Comparison of ENCODE assay signal across 1 cellular context in genomic region chr15:62782100-62782791, GRCh38.
A peak's percentile ranks its signal among the peaks of the same experiment; 100 is the strongest.
TF ChIP-seq lines count a peak whose summit lies in the region.

No MANE protein-coding gene starts in this region.

TF ChIP-seq in HepG2, 621 proteins besides CTCF, POLR2A, EP300 and RAD21 (continued from another document and continues in another):
- no peak for TF ChIP-seq SKIL (CRISPR knock-in tag; IDR thresholded peaks at IDR 0.05; ENCODE audit: borderline replicate concordance)
- TF ChIP-seq KAT8 (CRISPR knock-in tag; IDR thresholded peaks at IDR 0.05): peak; percentile 52; the same call in 1 of the 2 replicates
- no peak for TF ChIP-seq NR1H2 (CRISPR knock-in tag; IDR thresholded peaks at IDR 0.05; ENCODE audit: borderline replicate concordance, low read depth)
- no peak for TF ChIP-seq SRSF1 (optimal IDR thresholded peaks at IDR 0.05; ENCODE audit: low read depth, low read length)
- TF ChIP-seq, protein P1, sequence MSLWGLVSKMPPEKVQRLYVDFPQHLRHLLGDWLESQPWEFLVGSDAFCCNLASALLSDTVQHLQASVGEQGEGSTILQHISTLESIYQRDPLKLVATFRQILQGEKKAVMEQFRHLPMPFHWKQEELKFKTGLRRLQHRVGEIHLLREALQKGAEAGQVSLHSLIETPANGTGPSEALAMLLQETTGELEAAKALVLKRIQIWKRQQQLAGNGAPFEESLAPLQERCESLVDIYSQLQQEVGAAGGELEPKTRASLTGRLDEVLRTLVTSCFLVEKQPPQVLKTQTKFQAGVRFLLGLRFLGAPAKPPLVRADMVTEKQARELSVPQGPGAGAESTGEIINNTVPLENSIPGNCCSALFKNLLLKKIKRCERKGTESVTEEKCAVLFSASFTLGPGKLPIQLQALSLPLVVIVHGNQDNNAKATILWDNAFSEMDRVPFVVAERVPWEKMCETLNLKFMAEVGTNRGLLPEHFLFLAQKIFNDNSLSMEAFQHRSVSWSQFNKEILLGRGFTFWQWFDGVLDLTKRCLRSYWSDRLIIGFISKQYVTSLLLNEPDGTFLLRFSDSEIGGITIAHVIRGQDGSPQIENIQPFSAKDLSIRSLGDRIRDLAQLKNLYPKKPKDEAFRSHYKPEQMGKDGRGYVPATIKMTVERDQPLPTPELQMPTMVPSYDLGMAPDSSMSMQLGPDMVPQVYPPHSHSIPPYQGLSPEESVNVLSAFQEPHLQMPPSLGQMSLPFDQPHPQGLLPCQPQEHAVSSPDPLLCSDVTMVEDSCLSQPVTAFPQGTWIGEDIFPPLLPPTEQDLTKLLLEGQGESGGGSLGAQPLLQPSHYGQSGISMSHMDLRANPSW (CRISPR knock-in tag; IDR thresholded peaks at IDR 0.05; ENCODE audit: borderline replicate concordance): no peak
- peak; percentile 55; the same call in 1 of the 2 replicates for TF ChIP-seq MYC (CRISPR knock-in tag; IDR thresholded peaks at IDR 0.05; ENCODE audit: borderline replicate concordance)
- no peak for TF ChIP-seq ZFP90 (CRISPR knock-in tag; IDR thresholded peaks at IDR 0.05; ENCODE audit: borderline replicate concordance)
- TF ChIP-seq, protein P2, sequence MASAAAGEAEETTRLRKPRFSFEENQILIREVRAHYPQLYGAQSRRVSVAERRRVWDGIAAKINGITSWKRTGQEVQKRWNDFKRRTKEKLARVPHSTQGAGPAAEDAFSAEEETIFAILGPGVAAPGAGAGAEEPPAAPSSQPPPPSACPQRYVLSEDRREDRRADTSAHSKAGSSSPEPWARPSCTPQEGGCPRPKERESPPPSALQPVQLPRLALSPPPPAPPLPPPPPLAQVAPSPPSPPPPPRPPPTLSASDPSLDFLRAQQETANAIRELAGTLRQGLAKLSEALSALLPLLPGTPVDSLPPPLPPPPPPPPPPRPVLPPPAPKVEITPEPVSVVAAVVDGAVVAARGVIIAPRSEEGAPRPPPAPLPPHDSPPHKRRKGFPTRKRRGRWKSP (CRISPR knock-in tag; IDR thresholded peaks at IDR 0.05): no peak
- TF ChIP-seq FOXK1 (CRISPR knock-in tag; IDR thresholded peaks at IDR 0.05; ENCODE audit: borderline replicate concordance, low read depth): peak; percentile 50; the same call in 1 of the 2 replicates
- no peak; the same call in 1 of the 2 replicates for TF ChIP-seq ZNF788 (CRISPR knock-in tag; IDR thresholded peaks at IDR 0.05; ENCODE audit: borderline replicate concordance)
- TF ChIP-seq ZNF792 (CRISPR knock-in tag; IDR thresholded peaks at IDR 0.05): 0 out of 2 replicates have a peak, but pooled peaks have one; percentile 43
- TF ChIP-seq RFX1 (IDR thresholded peaks at IDR 0.05): no peak
- TF ChIP-seq RARA (CRISPR knock-in tag; IDR thresholded peaks at IDR 0.05): no peak
- TF ChIP-seq ZNF30 (CRISPR knock-in tag; IDR thresholded peaks at IDR 0.05): no peak
- TF ChIP-seq ZNF775 (CRISPR knock-in tag; IDR thresholded peaks at IDR 0.05; ENCODE audit: borderline replicate concordance): no peak
- TF ChIP-seq SKI (IDR thresholded peaks at IDR 0.05; ENCODE audit: partially characterized antibody): no peak
- no peak for TF ChIP-seq KDM5B (CRISPR knock-in tag; IDR thresholded peaks at IDR 0.05; ENCODE audit: borderline replicate concordance)
- no peak for TF ChIP-seq HCFC1 (IDR thresholded peaks at IDR 0.05; ENCODE audit: low read depth, low read length)
- TF ChIP-seq, protein P3, sequence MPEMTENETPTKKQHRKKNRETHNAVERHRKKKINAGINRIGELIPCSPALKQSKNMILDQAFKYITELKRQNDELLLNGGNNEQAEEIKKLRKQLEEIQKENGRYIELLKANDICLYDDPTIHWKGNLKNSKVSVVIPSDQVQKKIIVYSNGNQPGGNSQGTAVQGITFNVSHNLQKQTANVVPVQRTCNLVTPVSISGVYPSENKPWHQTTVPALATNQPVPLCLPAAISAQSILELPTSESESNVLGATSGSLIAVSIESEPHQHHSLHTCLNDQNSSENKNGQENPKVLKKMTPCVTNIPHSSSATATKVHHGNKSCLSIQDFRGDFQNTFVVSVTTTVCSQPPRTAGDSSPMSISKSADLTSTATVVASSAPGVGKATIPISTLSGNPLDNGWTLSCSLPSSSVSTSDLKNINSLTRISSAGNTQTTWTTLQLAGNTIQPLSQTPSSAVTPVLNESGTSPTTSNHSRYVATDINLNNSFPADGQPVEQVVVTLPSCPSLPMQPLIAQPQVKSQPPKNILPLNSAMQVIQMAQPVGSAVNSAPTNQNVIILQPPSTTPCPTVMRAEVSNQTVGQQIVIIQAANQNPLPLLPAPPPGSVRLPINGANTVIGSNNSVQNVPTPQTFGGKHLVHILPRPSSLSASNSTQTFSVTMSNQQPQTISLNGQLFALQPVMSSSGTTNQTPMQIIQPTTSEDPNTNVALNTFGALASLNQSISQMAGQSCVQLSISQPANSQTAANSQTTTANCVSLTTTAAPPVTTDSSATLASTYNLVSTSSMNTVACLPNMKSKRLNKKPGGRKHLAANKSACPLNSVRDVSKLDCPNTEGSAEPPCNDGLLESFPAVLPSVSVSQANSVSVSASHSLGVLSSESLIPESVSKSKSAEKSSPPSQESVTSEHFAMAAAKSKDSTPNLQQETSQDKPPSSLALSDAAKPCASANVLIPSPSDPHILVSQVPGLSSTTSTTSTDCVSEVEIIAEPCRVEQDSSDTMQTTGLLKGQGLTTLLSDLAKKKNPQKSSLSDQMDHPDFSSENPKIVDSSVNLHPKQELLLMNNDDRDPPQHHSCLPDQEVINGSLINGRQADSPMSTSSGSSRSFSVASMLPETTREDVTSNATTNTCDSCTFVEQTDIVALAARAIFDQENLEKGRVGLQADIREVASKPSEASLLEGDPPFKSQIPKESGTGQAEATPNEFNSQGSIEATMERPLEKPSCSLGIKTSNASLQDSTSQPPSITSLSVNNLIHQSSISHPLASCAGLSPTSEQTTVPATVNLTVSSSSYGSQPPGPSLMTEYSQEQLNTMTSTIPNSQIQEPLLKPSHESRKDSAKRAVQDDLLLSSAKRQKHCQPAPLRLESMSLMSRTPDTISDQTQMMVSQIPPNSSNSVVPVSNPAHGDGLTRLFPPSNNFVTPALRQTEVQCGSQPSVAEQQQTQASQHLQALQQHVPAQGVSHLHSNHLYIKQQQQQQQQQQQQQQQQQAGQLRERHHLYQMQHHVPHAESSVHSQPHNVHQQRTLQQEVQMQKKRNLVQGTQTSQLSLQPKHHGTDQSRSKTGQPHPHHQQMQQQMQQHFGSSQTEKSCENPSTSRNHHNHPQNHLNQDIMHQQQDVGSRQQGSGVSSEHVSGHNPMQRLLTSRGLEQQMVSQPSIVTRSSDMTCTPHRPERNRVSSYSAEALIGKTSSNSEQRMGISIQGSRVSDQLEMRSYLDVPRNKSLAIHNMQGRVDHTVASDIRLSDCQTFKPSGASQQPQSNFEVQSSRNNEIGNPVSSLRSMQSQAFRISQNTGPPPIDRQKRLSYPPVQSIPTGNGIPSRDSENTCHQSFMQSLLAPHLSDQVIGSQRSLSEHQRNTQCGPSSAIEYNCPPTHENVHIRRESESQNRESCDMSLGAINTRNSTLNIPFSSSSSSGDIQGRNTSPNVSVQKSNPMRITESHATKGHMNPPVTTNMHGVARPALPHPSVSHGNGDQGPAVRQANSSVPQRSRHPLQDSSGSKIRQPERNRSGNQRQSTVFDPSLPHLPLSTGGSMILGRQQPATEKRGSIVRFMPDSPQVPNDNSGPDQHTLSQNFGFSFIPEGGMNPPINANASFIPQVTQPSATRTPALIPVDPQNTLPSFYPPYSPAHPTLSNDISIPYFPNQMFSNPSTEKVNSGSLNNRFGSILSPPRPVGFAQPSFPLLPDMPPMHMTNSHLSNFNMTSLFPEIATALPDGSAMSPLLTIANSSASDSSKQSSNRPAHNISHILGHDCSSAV (CRISPR knock-in tag; IDR thresholded peaks at IDR 0.05; ENCODE audit: borderline replicate concordance): no peak
- TF ChIP-seq ZNF414 (CRISPR knock-in tag; IDR thresholded peaks at IDR 0.05): no peak
- no peak for TF ChIP-seq SSRP1 (CRISPR knock-in tag; IDR thresholded peaks at IDR 0.05)
- no peak for TF ChIP-seq GABPA (IDR thresholded peaks at IDR 0.05; ENCODE audit: low read depth, low read length)
- no peak for TF ChIP-seq GABPA (CRISPR knock-in tag; IDR thresholded peaks at IDR 0.05; ENCODE audit: low read depth)
- TF ChIP-seq JARID2 (CRISPR knock-in tag; IDR thresholded peaks at IDR 0.05; ENCODE audit: insufficient replicate concordance): no peak
- TF ChIP-seq EHMT2 (IDR thresholded peaks at IDR 0.05; ENCODE audit: borderline replicate concordance, low read depth, low read length): no peak
- no peak for TF ChIP-seq ZFP62 (CRISPR knock-in tag; IDR thresholded peaks at IDR 0.05)
- TF ChIP-seq REPIN1 (CRISPR knock-in tag; IDR thresholded peaks at IDR 0.05; ENCODE audit: borderline replicate concordance, low read depth): 0 out of 2 replicates have a peak, but pooled peaks have one; percentile 76
- no peak for TF ChIP-seq PHF20 (CRISPR knock-in tag; IDR thresholded peaks at IDR 0.05)
- TF ChIP-seq ZNF33A (CRISPR knock-in tag; IDR thresholded peaks at IDR 0.05; ENCODE audit: borderline replicate concordance): no peak
- no peak for TF ChIP-seq ZNF234 (CRISPR knock-in tag; conservative IDR thresholded peaks at IDR 0.05)
- no peak for TF ChIP-seq ZNF607 (CRISPR knock-in tag; IDR thresholded peaks at IDR 0.05; ENCODE audit: borderline replicate concordance)
- peak; percentile 31; the same call in 1 of the 2 replicates for TF ChIP-seq YEATS2 (CRISPR knock-in tag; IDR thresholded peaks at IDR 0.05; ENCODE audit: borderline replicate concordance)
- TF ChIP-seq ZNF274 (CRISPR knock-in tag; IDR thresholded peaks at IDR 0.05): 0 out of 2 replicates have a peak, but pooled peaks have one; percentile 24
- TF ChIP-seq, protein P4, sequence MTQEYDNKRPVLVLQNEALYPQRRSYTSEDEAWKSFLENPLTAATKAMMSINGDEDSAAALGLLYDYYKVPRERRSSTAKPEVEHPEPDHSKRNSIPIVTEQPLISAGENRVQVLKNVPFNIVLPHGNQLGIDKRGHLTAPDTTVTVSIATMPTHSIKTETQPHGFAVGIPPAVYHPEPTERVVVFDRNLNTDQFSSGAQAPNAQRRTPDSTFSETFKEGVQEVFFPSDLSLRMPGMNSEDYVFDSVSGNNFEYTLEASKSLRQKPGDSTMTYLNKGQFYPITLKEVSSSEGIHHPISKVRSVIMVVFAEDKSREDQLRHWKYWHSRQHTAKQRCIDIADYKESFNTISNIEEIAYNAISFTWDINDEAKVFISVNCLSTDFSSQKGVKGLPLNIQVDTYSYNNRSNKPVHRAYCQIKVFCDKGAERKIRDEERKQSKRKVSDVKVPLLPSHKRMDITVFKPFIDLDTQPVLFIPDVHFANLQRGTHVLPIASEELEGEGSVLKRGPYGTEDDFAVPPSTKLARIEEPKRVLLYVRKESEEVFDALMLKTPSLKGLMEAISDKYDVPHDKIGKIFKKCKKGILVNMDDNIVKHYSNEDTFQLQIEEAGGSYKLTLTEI (CRISPR knock-in tag; conservative IDR thresholded peaks at IDR 0.05): no peak
- TF ChIP-seq IRF9 (CRISPR knock-in tag; IDR thresholded peaks at IDR 0.05; ENCODE audit: borderline replicate concordance): no peak
- no peak for TF ChIP-seq CBFB (CRISPR knock-in tag; IDR thresholded peaks at IDR 0.05)
- TF ChIP-seq RBAK (CRISPR knock-in tag; IDR thresholded peaks at IDR 0.05): no peak
- no peak for TF ChIP-seq CREB3 (CRISPR knock-in tag; IDR thresholded peaks at IDR 0.05)
- no peak for TF ChIP-seq ZNF20 (CRISPR knock-in tag; IDR thresholded peaks at IDR 0.05)
- no peak for TF ChIP-seq TFE3 (CRISPR knock-in tag; IDR thresholded peaks at IDR 0.05)
- no peak for TF ChIP-seq ZNF749 (CRISPR knock-in tag; IDR thresholded peaks at IDR 0.05; ENCODE audit: borderline replicate concordance)
- no peak for TF ChIP-seq DNMT1 (CRISPR knock-in tag; IDR thresholded peaks at IDR 0.05)
- TF ChIP-seq ZNF740 (CRISPR knock-in tag; IDR thresholded peaks at IDR 0.05): no peak
